Comparison of ENCODE assay signal across 7 cellular contexts in the genomic region with DNA sequence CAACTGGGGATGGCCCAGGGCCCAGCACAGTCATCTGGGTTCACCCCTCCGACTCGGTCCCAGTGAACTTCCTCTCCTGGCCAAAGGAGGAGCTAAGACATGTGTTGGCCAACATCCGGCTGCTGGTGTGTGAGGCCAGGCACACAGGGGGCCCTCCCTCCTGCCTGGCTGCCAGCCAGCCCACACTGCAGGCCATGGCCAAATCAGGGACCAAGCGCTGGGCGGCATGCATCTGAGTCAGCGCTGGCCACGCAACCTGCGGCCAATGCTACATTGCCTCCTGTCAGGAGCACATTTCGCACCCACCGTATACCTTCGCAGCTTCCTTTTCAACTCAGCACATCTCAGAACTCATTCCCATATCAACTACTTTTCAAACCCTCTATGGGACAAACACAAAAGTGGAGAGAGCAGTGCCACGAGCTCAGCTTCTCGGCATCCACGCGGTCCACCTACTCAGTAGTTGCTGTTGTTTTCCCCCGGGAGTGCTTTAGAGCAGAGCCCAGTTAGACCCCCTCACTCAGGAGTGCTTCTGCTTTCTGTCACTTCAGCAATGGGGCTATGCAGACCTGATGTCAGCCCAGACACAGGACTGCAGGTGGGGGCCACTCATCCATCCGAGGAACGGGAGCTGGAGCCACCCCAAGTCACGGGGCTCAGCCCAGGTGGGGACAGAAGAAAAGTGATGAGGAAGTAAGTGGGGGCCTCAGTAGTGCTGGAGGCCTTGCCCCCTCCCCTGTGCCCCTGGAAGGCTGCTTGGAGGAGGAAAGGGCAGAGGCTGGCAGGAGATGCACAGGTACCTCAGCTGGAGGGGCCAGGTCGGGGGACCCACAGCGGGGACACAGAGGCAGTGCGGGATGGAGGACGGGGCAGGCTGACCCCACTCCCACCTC. TPM values are rescaled to one million over a fixed set of nuclear protein-coding genes. Genes with fewer than 3 reads are reported as not detected.
A peak's percentile ranks its signal among the peaks of the same experiment; 100 is the strongest.
DNase-seq lines count a peak whose midpoint lies in the region; ATAC-seq and TF ChIP-seq lines count a peak whose summit lies in the region.

No MANE protein-coding gene starts in this region.

- ATAC-seq in GM21825 (IDR thresholded peaks at IDR 0.05; ENCODE audit: unreplicated experiment) = peak; percentile 85
- peak; percentile 93 for ATAC-seq in activated B cell treated with CpG ODN at 0.5 μM for 24 hours (ENCODE audit: low read depth)
- peak; percentile 75 to 90 (median 89) for ATAC-seq in natural killer cell

- no peaks in the 10 kb centered on the region for H4K20me1 ChIP-seq in Karpas-422 (ENCODE audit: insufficient read depth, low read depth, low read length)
- H4K20me1 ChIP-seq in fibroblast of lung (ENCODE audit: control insufficient read depth, extremely low read depth, insufficient read depth, low read length) = no peaks in the 10 kb centered on the region

- TF ChIP-seq CTCF in GM12873 (IDR thresholded peaks at IDR 0.05; ENCODE audit: insufficient read depth, low read depth, low read length, missing control alignments) (peak; percentile 66), activated B cell treated with CpG ODN at 0.5 μM for 24 hours (IDR thresholded peaks at IDR 0.05) (no peak), fibroblast of lung (conservative IDR thresholded peaks at IDR 0.05 in 1 of 2, IDR thresholded peaks at IDR 0.05 in 1 of 2; ENCODE audit: low read depth in 1 of 2, low read length in 2 of 2) (peak; percentile 32 to 60), natural killer cell (IDR thresholded peaks at IDR 0.05) (no peak)

- H3K4me3 Mint-ChIP-seq in activated B cell treated with CpG ODN at 0.5 μM for 24 hours (peak overlapping the region; percentile 67), natural killer cell (peak overlapping the region; percentile 64)

- H3K9me2 ChIP-seq in Karpas-422 (replicated peaks; ENCODE audit: insufficient read depth, low read length) = no peaks in the 10 kb centered on the region

- CTCF ChIA-PET in activated B cell treated with CpG ODN at 0.5 μM for 24 hours (lab: Charles Lee) = interaction anchor here (1.0 to 3.5 kb wide), 3 partner anchors 12 to 182 kb away, joined by 4 to 27 read pairs (median 6); partner anchors contain the start of gene NINJ1

- H3K9me3 ChIP-seq in Karpas-422 (ENCODE audit: low read length) = no peaks in the 10 kb centered on the region
- no peaks in the 10 kb centered on the region for H3K9me3 ChIP-seq in fibroblast of lung (ENCODE audit: control insufficient read depth, insufficient read depth, low read depth, low read length)

- peaks cover 7% of the 10 kb centered on the region for H3K36me3 Mint-ChIP-seq in activated B cell treated with CpG ODN at 0.5 μM for 24 hours (ENCODE audit: low read depth)
- H3K36me3 Mint-ChIP-seq in natural killer cell = no peaks in the 10 kb centered on the region

- POLR2A ChIA-PET in activated B cell treated with CpG ODN at 0.5 μM for 24 hours (lab: Charles Lee) = interaction anchor here (1.0 to 2.5 kb wide), 5 partner anchors 9 to 26 kb away, joined by 3 to 15 read pairs (median 4); partner anchors contain the start of gene NINJ1

- H3K9me3 Mint-ChIP-seq in activated B cell treated with CpG ODN at 0.5 μM for 24 hours (no peaks in the 10 kb centered on the region), natural killer cell (no peaks in the 10 kb centered on the region)

- no peak overlapping the region for H3K4me3 ChIP-seq in Karpas-422 (ENCODE audit: low read length)
- H3K4me3 ChIP-seq in fibroblast of lung (replicated peaks in 1 of 4; ENCODE audit: control extremely low read depth in 1 of 4, insufficient read depth in 1 of 4, low read depth in 3 of 4, low read length in 4 of 4) = no peak overlapping the region

- peak overlapping the region; percentile 6 for H3K4me2 ChIP-seq in Karpas-422 (ENCODE audit: low read depth, low read length, poor library complexity, severe bottlenecking)
- no peak overlapping the region for H3K4me2 ChIP-seq in fibroblast of lung (ENCODE audit: extremely low read depth, insufficient read depth, low read length)

- peak overlapping the region; percentile 72 for H3K27ac Mint-ChIP-seq in activated B cell treated with CpG ODN at 0.5 μM for 24 hours
- H3K27ac Mint-ChIP-seq in natural killer cell = peak overlapping the region; percentile 85 to 91

- H3K27ac ChIP-seq in Karpas-422 (ENCODE audit: low read length) (0 out of 2 replicates have a peak overlapping the region, but pooled peaks have one; percentile 17), fibroblast of lung (ENCODE audit: insufficient read depth, low read length) (peak overlapping the region; percentile 42)

- H2AFZ ChIP-seq in Karpas-422 (ENCODE audit: low read length) (peak overlapping the region; percentile 48; the same call in 1 of the 2 replicates), fibroblast of lung (ENCODE audit: low read length) (no peak overlapping the region)

- no peaks in the 10 kb centered on the region for H3K79me2 ChIP-seq in Karpas-422 (ENCODE audit: low read length)
- no peaks in the 10 kb centered on the region for H3K79me2 ChIP-seq in fibroblast of lung (ENCODE audit: control insufficient read depth, insufficient read depth, low read length)

- H3K4me1 Mint-ChIP-seq in activated B cell treated with CpG ODN at 0.5 μM for 24 hours = peaks cover 21% of the 10 kb centered on the region
- peaks cover 16 to 46% of the 10 kb centered on the region in 2 donors for H3K4me1 Mint-ChIP-seq in natural killer cell

- DNase-seq in Karpas-422 (peak; percentile 81), activated B cell treated with CpG ODN at 0.5 μM for 24 hours (no peak), fibroblast of lung (ENCODE audit: low read depth in 2 of 2) (peak; percentile 96), natural killer cell (peak; percentile 67), DMS114 treated with DMSO at 0.1 percent for 48 hours (lab: John Stamatoyannopoulos, UW; ENCODE audit: unreplicated experiment) (no peak)

- intact Hi-C loops in activated B cell treated with CpG ODN at 0.5 μM for 24 hours (cut with micrococcal nuclease) = loop anchor here (1.0 to 2.0 kb wide), 2 partner anchors 14 to 33 kb away; partner anchors contain the start of gene NINJ1
- intact Hi-C loops in natural killer cell (cut with micrococcal nuclease) = no loop called here

- H3K4me1 ChIP-seq in Karpas-422 (ENCODE audit: low read length) = peaks cover 14% of the 10 kb centered on the region
- peaks cover 8% of the 10 kb centered on the region for H3K4me1 ChIP-seq in fibroblast of lung (ENCODE audit: control insufficient read depth, extremely low read depth, insufficient read depth, low read length)

- no peaks in the 10 kb centered on the region for H3K27me3 Mint-ChIP-seq in activated B cell treated with CpG ODN at 0.5 μM for 24 hours
- H3K27me3 Mint-ChIP-seq in natural killer cell (ENCODE audit: low read depth in 2 of 2) = no peaks in the 10 kb centered on the region

- H3K9ac ChIP-seq in Karpas-422 (ENCODE audit: low read length) (peak overlapping the region; percentile 36), fibroblast of lung (ENCODE audit: insufficient read depth, low read length) (no peak overlapping the region)

- no peaks in the 10 kb centered on the region for H3K27me3 ChIP-seq in Karpas-422 (ENCODE audit: low read length)
- H3K27me3 ChIP-seq in fibroblast of lung (ENCODE audit: control insufficient read depth, insufficient read depth, low read length) = no peaks in the 10 kb centered on the region

- H3K36me3 ChIP-seq in Karpas-422 (ENCODE audit: insufficient read depth, low read length) = no peaks in the 10 kb centered on the region
- peaks cover 2% of the 10 kb centered on the region for H3K36me3 ChIP-seq in fibroblast of lung (ENCODE audit: control insufficient read depth, insufficient read depth, low read length)

RNA-seq across cellular contexts. Expression of gene NINJ1, which starts 13.9 kb away (rescaled TPM):
- total RNA-seq in Karpas-422 (2014; rRNA removed; shearing (Covaris generic); ENCODE audit: low replicate concordance) = 10.3 and 10.4 TPM in 2 replicates
- 10.2 and 11.0 TPM in 2 replicates for total RNA-seq in activated B cell treated with CpG ODN at 0.5 μM for 24 hours
- 56.2 and 59.9 TPM in 2 replicates for total RNA-seq in fibroblast of lung
- polyA plus RNA-seq in fibroblast of lung = 7.2 and 19.5 TPM in 2 replicates
- polyA plus RNA-seq in fibroblast of lung (2012) = 20.6 and 58.0 TPM in 2 replicates
- 32.1 and 73.7 TPM in 2 replicates for polyA minus RNA-seq in fibroblast of lung (ENCODE audit: low replicate concordance)
- 100 to 1,000 TPM in 1 of 3 donors, 10 to 100 TPM in 2; 87.3 to 121 (median 93.8) TPM for total RNA-seq in natural killer cell

RNA-seq across cellular contexts. Expression of gene CARD19, which starts 24.2 kb away (rescaled TPM):
- 5.5 and 11.4 TPM in 2 replicates for total RNA-seq in Karpas-422 (2014; rRNA removed; shearing (Covaris generic); ENCODE audit: low replicate concordance)
- total RNA-seq in activated B cell treated with CpG ODN at 0.5 μM for 24 hours = 13.7 and 15.6 TPM in 2 replicates
- total RNA-seq in fibroblast of lung = 72.7 and 91.0 TPM in 2 replicates
- 30.2 and 40.0 TPM in 2 replicates for polyA plus RNA-seq in fibroblast of lung
- polyA plus RNA-seq in fibroblast of lung (2012) = 48.2 and 72.7 TPM in 2 replicates
- polyA minus RNA-seq in fibroblast of lung (ENCODE audit: low replicate concordance) = 47.2 and 92.9 TPM in 2 replicates
- 10 to 100 TPM; 30.7 to 49.1 (median 42.6) TPM for total RNA-seq in natural killer cell

Comparison
In these comparisons a context has a peak if more than half of its experiments do, and no peak if none do; other contexts are left out.
1. CTCF ChIP-seq: peak in GM12873 (single experiment) and fibroblast of lung (2 of 2); none in activated B cell treated with CpG ODN at 0.5 μM for 24 hours (single experiment) and natural killer cell (single experiment).
2. DNase-seq: peak in Karpas-422 (single experiment), fibroblast of lung (2 of 2) and natural killer cell (single experiment); none in activated B cell treated with CpG ODN at 0.5 μM for 24 hours (single experiment) and DMS114 treated with DMSO at 0.1 percent for 48 hours (single experiment).
3. Peak in every context shown above with its lines, with median percentiles within 50 percentile points of each other: ATAC-seq.